ENCODE assay signal across 1 cellular context in genomic region chr20:25390538-25391528, GRCh38.
A peak's percentile ranks its signal among the peaks of the same experiment; 100 is the strongest.
TF ChIP-seq lines count a peak whose summit lies in the region.

Gene ABHD12, minus strand, starts transcription at chr20:25390835. Its CDS starts 132 bp downstream, at chr20:25390703.

TF ChIP-seq in GM23338, 12 proteins besides CTCF, POLR2A, EP300 and RAD21 (continued from another document):
- TF ChIP-seq JUNB (IDR thresholded peaks at IDR 0.05; ENCODE audit: unreplicated experiment), result no peak
- TF ChIP-seq EZH2 (IDR thresholded peaks at IDR 0.05; ENCODE audit: low read depth, unreplicated experiment), result no peak
- TF ChIP-seq CREB1 (CRISPR knock-in tag; IDR thresholded peaks at IDR 0.05; ENCODE audit: low read depth), result peak; percentile 87
